ENCODE assay signal across 3 cellular contexts in the genomic region with DNA sequence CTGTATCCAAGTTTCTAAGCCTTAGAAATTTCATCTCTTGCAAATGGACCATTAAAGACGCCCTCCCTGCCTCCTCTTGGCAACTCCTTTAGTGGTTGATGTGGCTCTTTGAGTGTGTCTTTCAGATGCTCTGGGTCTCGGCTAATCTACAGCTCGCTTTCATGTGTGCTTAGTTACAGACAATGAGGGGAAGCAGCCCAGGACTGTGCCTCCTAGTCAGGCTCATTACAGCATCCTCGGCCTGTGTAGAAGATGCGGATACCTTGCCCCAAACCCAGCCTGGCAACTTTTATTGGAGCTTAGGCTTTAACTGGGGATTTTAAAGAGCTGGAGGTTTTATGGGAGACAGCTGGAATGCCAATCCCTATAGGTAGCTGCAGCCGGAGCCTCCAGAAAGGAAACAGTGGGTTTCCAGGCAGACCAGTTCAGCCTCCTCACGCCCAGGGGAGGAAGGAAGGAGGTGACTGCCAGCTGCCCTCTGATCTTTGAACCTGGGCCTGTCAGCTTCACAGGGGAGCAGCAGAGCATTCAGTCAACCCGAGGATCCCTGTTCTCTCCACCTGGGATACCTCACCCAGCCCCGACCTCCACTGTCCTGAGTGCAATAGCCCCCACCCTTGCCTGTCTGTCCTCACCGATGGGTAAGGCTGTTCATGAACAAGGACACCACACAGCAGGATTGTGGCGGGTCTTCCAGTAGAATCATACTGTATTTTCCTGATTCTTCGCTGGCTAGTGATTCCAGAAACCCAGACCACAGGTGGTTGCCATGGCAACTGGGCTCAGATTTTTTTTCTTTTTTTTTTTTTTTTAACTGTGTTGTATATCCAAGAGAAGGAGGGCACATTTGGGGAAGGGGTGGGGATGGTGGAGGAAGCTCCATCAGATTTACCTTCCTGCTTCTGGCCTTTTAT.
TF ChIP-seq lines count a peak whose summit lies in the region.

No MANE protein-coding gene starts in this region.

TF ChIP-seq in SK-N-SH, 30 proteins besides CTCF, POLR2A, EP300 and RAD21 (continued from another document):
- TF ChIP-seq EZH2phosphoT487 (IDR thresholded peaks at IDR 0.05; ENCODE audit: borderline replicate concordance, low read depth) (no peak), SIN3A (IDR thresholded peaks at IDR 0.05; ENCODE audit: borderline replicate concordance, low read depth, low read length) (no peak), CHD2 (IDR thresholded peaks at IDR 0.05; ENCODE audit: low read length, partially characterized antibody) (no peak), RCOR1 (IDR thresholded peaks at IDR 0.05; ENCODE audit: low read length) (no peak), NRF1 (IDR thresholded peaks at IDR 0.05; ENCODE audit: low read depth, low read length) (no peak), TEAD4 (IDR thresholded peaks at IDR 0.05; ENCODE audit: borderline replicate concordance, insufficient read depth) (no peak), MAX (IDR thresholded peaks at IDR 0.05; ENCODE audit: low read depth) (no peak), ZBTB33 (IDR thresholded peaks at IDR 0.05; ENCODE audit: borderline replicate concordance, low read depth) (no peak)

TF ChIP-seq in SK-N-SH treated with all-trans-retinoic acid at 6 μM for 48 hours, 23 proteins besides CTCF, POLR2A, EP300 and RAD21 (continued from another document):
- TF ChIP-seq CSRNP3 (CRISPR knock-in tag; IDR thresholded peaks at IDR 0.05) (no peak), GLIS3 (CRISPR knock-in tag; IDR thresholded peaks at IDR 0.05) (no peak), TCF4 (CRISPR knock-in tag; IDR thresholded peaks at IDR 0.05; ENCODE audit: borderline replicate concordance) (no peak)
TF ChIP-seq in SK-N-SH treated with all-trans-retinoic acid at 6 μM for 48 hours: peak in this region for 0.

TF ChIP-seq in K562, 482 proteins besides CTCF, POLR2A, EP300 and RAD21 (continued from another document):
- TF ChIP-seq, protein P1, sequence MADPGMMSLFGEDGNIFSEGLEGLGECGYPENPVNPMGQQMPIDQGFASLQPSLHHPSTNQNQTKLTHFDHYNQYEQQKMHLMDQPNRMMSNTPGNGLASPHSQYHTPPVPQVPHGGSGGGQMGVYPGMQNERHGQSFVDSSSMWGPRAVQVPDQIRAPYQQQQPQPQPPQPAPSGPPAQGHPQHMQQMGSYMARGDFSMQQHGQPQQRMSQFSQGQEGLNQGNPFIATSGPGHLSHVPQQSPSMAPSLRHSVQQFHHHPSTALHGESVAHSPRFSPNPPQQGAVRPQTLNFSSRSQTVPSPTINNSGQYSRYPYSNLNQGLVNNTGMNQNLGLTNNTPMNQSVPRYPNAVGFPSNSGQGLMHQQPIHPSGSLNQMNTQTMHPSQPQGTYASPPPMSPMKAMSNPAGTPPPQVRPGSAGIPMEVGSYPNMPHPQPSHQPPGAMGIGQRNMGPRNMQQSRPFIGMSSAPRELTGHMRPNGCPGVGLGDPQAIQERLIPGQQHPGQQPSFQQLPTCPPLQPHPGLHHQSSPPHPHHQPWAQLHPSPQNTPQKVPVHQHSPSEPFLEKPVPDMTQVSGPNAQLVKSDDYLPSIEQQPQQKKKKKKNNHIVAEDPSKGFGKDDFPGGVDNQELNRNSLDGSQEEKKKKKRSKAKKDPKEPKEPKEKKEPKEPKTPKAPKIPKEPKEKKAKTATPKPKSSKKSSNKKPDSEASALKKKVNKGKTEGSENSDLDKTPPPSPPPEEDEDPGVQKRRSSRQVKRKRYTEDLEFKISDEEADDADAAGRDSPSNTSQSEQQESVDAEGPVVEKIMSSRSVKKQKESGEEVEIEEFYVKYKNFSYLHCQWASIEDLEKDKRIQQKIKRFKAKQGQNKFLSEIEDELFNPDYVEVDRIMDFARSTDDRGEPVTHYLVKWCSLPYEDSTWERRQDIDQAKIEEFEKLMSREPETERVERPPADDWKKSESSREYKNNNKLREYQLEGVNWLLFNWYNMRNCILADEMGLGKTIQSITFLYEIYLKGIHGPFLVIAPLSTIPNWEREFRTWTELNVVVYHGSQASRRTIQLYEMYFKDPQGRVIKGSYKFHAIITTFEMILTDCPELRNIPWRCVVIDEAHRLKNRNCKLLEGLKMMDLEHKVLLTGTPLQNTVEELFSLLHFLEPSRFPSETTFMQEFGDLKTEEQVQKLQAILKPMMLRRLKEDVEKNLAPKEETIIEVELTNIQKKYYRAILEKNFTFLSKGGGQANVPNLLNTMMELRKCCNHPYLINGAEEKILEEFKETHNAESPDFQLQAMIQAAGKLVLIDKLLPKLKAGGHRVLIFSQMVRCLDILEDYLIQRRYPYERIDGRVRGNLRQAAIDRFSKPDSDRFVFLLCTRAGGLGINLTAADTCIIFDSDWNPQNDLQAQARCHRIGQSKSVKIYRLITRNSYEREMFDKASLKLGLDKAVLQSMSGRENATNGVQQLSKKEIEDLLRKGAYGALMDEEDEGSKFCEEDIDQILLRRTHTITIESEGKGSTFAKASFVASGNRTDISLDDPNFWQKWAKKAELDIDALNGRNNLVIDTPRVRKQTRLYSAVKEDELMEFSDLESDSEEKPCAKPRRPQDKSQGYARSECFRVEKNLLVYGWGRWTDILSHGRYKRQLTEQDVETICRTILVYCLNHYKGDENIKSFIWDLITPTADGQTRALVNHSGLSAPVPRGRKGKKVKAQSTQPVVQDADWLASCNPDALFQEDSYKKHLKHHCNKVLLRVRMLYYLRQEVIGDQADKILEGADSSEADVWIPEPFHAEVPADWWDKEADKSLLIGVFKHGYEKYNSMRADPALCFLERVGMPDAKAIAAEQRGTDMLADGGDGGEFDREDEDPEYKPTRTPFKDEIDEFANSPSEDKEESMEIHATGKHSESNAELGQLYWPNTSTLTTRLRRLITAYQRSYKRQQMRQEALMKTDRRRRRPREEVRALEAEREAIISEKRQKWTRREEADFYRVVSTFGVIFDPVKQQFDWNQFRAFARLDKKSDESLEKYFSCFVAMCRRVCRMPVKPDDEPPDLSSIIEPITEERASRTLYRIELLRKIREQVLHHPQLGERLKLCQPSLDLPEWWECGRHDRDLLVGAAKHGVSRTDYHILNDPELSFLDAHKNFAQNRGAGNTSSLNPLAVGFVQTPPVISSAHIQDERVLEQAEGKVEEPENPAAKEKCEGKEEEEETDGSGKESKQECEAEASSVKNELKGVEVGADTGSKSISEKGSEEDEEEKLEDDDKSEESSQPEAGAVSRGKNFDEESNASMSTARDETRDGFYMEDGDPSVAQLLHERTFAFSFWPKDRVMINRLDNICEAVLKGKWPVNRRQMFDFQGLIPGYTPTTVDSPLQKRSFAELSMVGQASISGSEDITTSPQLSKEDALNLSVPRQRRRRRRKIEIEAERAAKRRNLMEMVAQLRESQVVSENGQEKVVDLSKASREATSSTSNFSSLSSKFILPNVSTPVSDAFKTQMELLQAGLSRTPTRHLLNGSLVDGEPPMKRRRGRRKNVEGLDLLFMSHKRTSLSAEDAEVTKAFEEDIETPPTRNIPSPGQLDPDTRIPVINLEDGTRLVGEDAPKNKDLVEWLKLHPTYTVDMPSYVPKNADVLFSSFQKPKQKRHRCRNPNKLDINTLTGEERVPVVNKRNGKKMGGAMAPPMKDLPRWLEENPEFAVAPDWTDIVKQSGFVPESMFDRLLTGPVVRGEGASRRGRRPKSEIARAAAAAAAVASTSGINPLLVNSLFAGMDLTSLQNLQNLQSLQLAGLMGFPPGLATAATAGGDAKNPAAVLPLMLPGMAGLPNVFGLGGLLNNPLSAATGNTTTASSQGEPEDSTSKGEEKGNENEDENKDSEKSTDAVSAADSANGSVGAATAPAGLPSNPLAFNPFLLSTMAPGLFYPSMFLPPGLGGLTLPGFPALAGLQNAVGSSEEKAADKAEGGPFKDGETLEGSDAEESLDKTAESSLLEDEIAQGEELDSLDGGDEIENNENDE (IDR thresholded peaks at IDR 0.05; ENCODE audit: low read depth, low read length): no peak
- no peak for TF ChIP-seq NCOA6 (IDR thresholded peaks at IDR 0.05)
